20 cellular contexts compared by ENCODE assay signal in the genomic region with DNA sequence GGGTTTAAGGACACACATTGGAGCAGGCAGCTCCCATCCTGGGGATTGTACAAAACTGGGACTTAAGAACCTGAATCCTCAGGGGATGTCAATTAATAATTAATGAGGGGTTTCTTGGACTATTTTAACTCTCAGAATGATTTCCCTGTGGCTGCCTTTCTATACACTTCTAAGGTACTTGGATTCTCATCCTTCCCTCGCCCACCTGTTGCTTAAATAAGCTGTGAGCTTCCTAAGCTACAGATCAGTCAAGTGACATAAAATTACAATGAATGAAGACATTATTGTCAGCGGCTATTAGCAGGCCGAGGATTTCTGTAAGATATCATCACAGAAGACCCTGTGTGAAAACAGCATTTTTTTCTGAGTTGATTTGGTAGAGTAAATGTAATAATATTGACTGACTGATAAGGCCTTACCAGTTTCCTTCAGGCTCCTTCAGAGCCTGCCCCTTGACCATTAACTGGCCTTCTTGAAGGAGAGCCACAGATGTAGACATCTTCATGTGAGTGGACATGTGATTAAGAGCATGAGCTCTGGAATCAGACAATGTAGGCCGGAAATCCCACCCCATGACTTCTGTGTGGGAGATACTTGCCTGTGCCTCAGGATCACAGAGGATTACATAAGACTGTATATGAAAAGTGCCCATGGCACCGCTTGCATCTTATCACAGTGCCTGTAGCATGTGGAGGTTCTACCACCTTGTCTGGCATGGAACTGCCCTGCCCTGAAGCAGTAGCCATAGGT.
DNase-seq lines count a peak whose midpoint lies in the region; ATAC-seq and TF ChIP-seq lines count a peak whose summit lies in the region.
"Had no signal": no experiment of that assay in that cellular context is flagged by ENCODE, and none has a peak within 500 bp of the region (broad histone marks: within the 10 kb centered on the region; RNA-seq: fewer than 3 reads in every experiment).

No MANE protein-coding gene starts in this region.

- CTCF ChIA-PET in MCF 10A (lab: Yijun Ruan, JAX): interaction anchor here (0.7 to 0.8 kb wide), 2 partner anchors 28 to 83 kb away, joined by 3 read pairs; no protein-coding TSS in a partner anchor

- no peaks in the 10 kb centered on the region for H3K9me3 Mint-ChIP-seq in MCF 10A (ENCODE audit: unreplicated experiment)

- no peaks in the 10 kb centered on the region for H3K27me3 Mint-ChIP-seq in MCF 10A (ENCODE audit: insufficient read depth, unreplicated experiment)

- no peak overlapping the region for H3K4me3 Mint-ChIP-seq in MCF 10A (ENCODE audit: unreplicated experiment)

- H3K79me2 ChIP-seq in osteoblast (ENCODE audit: insufficient read depth, low read length): peaks cover 16% of the 10 kb centered on the region

- ATAC-seq in GM21526 (IDR thresholded peaks at IDR 0.05; ENCODE audit: low FRiP score, unreplicated experiment) (no peak), GM21723 (IDR thresholded peaks at IDR 0.05; ENCODE audit: unreplicated experiment) (no peak)

- POLR2A ChIA-PET in MCF 10A (lab: Yijun Ruan, JAX): no interaction called here

- H3K9me3 ChIP-seq in breast epithelium: no peaks in the 10 kb centered on the region
- H3K9me3 ChIP-seq in osteoblast (ENCODE audit: low read depth, low read length): no peaks in the 10 kb centered on the region
- H3K9me3 ChIP-seq in ascending aorta: peaks cover 0 to 1% of the 10 kb centered on the region in 2 donors

- peaks cover 32% of the 10 kb centered on the region for H3K4me1 Mint-ChIP-seq in MCF 10A (ENCODE audit: insufficient read depth, unreplicated experiment)

- H3K4me1 ChIP-seq in breast epithelium: no peaks in the 10 kb centered on the region
- H3K4me1 ChIP-seq in osteoblast (ENCODE audit: insufficient read depth, low read length): peaks cover 21% of the 10 kb centered on the region
- H3K4me1 ChIP-seq in ascending aorta: peaks cover 0 to 6% of the 10 kb centered on the region in 2 donors

- H2AFZ ChIP-seq in osteoblast (ENCODE audit: low read length): no peak overlapping the region
- H2AFZ ChIP-seq: PC-9 had no signal

- intact Hi-C loops in MCF 10A (cut with micrococcal nuclease) (no loop called here), breast epithelium (cut with DNase I; ENCODE audit: low total_unique reads) (no loop called here), dorsolateral prefrontal cortex (cut with DNase I) (loop anchor here in 1 of 2 donors (10.0 kb wide), 1 partner anchor 129 kb away; no protein-coding TSS in a partner anchor), ascending aorta (cut with DNase I) (no loop called here)

- no peak for DNase-seq in MCF 10A (ENCODE audit: unreplicated experiment)
- no peak for DNase-seq in breast epithelium (ENCODE audit: low spot score in 2 of 2)
- no peak for DNase-seq in dorsolateral prefrontal cortex
- DNase-seq in osteoblast (ENCODE audit: insufficient read length, low spot score, missing footprints): no peak
- no peak for DNase-seq in ascending aorta (ENCODE audit: low spot score in 2 of 2)
- DNase-seq in G401 (ENCODE audit: low spot score): no peak
- DNase-seq: 8988T, H7, NCI-H1105, NCI-H2029 treated with DMSO at 0.1 percent for 48 hours, NCI-H510A treated with DMSO at 0.1 percent for 48 hours, NCI-H748 treated with DMSO at 0.1 percent for 48 hours, PC-9, RPMI8226, SHP77 treated with DMSO at 0.1 percent for 48 hours, SK-N-SH had no signal

- in situ Hi-C loops in G401 (cut with HindIII; ENCODE audit: low sequenced_read_pairs): no loop called here

- H3K4me3 ChIP-seq in breast epithelium (no peak overlapping the region), dorsolateral prefrontal cortex (no peak overlapping the region), osteoblast (ENCODE audit: insufficient read depth, low read length) (no peak overlapping the region), ascending aorta (no peak overlapping the region)
- H3K4me3 ChIP-seq: PC-9 had no signal

- no peak for TF ChIP-seq POLR2A in breast epithelium (IDR thresholded peaks at IDR 0.05)

- no peaks in the 10 kb centered on the region for H3K27me3 ChIP-seq in breast epithelium
- H3K27me3 ChIP-seq in dorsolateral prefrontal cortex: no peaks in the 10 kb centered on the region
- H3K27me3 ChIP-seq in osteoblast (ENCODE audit: insufficient read depth, low read length): no peaks in the 10 kb centered on the region
- no peaks in the 10 kb centered on the region for H3K27me3 ChIP-seq in ascending aorta

- no TSS peak for BruUV-seq in MCF 10A (replicated peaks; lab: Mats Ljungman, UMichigan)

- H3K27ac Mint-ChIP-seq in MCF 10A (ENCODE audit: low read depth, unreplicated experiment): peak overlapping the region; percentile 50

- peaks cover 15% of the 10 kb centered on the region for H3K36me3 Mint-ChIP-seq in MCF 10A (ENCODE audit: insufficient read depth, unreplicated experiment)

- H3K27ac ChIP-seq in breast epithelium (no peak overlapping the region), dorsolateral prefrontal cortex (peak overlapping the region in 53 of 59 donors; percentile 5 to 98 (median 78)), osteoblast (ENCODE audit: low read depth, low read length) (peak overlapping the region; percentile 63), ascending aorta (no peak overlapping the region)
- H3K27ac ChIP-seq: C4-2B, KMS-11, PC-9 had no signal

- peaks cover 2% of the 10 kb centered on the region for H4K20me1 ChIP-seq in osteoblast (ENCODE audit: insufficient read depth, low read length)

- no peak for TF ChIP-seq CTCF in MCF 10A (IDR thresholded peaks at IDR 0.05; ENCODE audit: unreplicated experiment)
- no peak for TF ChIP-seq CTCF in breast epithelium (IDR thresholded peaks at IDR 0.05)
- no peak for TF ChIP-seq CTCF in dorsolateral prefrontal cortex (IDR thresholded peaks at IDR 0.05 in 54 of 56, conservative IDR thresholded peaks at IDR 0.05 in 2 of 56; ENCODE audit: low read depth in 1 of 56, partially characterized antibody in 56 of 56)
- no peak for TF ChIP-seq CTCF in osteoblast (IDR thresholded peaks at IDR 0.05; ENCODE audit: extremely low read depth, low read depth, low read length)
- no peak for TF ChIP-seq CTCF in ascending aorta (IDR thresholded peaks at IDR 0.05)

- H3K4me2 ChIP-seq in osteoblast (ENCODE audit: insufficient read depth, low read length): no peak overlapping the region
- H3K4me2 ChIP-seq: KMS-11, PC-9, SK-N-SH had no signal

- no peaks in the 10 kb centered on the region for H3K36me3 ChIP-seq in breast epithelium
- H3K36me3 ChIP-seq in osteoblast (ENCODE audit: insufficient read depth, low read length): no peaks in the 10 kb centered on the region
- peaks cover 0 to 11% of the 10 kb centered on the region in 2 donors for H3K36me3 ChIP-seq in ascending aorta

Comparison
In these comparisons a context has a peak if more than half of its experiments do, and no peak if none do; other contexts are left out.
1. H3K27ac ChIP-seq: peak in dorsolateral prefrontal cortex (53 of 59) and osteoblast (single experiment); none in breast epithelium (0 of 2) and ascending aorta (0 of 2).